Comparison of ENCODE assay signal across 20 cellular contexts in genomic region chr3:18135083-18135814, GRCh38.
DNase-seq lines count a peak whose midpoint lies in the region; ATAC-seq and TF ChIP-seq lines count a peak whose summit lies in the region.
"Had no signal": no experiment of that assay in that cellular context is flagged by ENCODE, and none has a peak within 500 bp of the region (broad histone marks: within the 10 kb centered on the region; RNA-seq: fewer than 3 reads in every experiment).

No MANE protein-coding gene starts in this region.

- H2AFZ ChIP-seq in HCT116 (ENCODE audit: low read depth, low read length, poor library complexity, severe bottlenecking) (no peak overlapping the region), osteoblast (ENCODE audit: low read length) (peak overlapping the region; percentile 82)

- H3K9me2 ChIP-seq in HCT116 (ENCODE audit: insufficient read depth), result no peaks in the 10 kb centered on the region

- no peaks in the 10 kb centered on the region for H3K9me3 ChIP-seq in HCT116 (ENCODE audit: control insufficient read depth in 1 of 2, insufficient read depth in 1 of 2, low read depth in 1 of 2, low read length in 2 of 2)
- H3K9me3 ChIP-seq in osteoblast (ENCODE audit: low read depth, low read length), result no peaks in the 10 kb centered on the region
- H3K9me3 ChIP-seq in prostate gland, result no peaks in the 10 kb centered on the region

- intact Hi-C loops in HCT116 (cut with micrococcal nuclease), result no loop called here
- intact Hi-C loops in prostate gland (cut with DNase I), result no loop called here

- H3K4me1 ChIP-seq in HCT116 (ENCODE audit: control insufficient read depth in 1 of 2, insufficient read depth in 2 of 2, low read length in 2 of 2) (peaks cover 0 to 21% of the 10 kb centered on the region in 2 experiments; a peak in 2 of 4 replicates), osteoblast (ENCODE audit: insufficient read depth, low read length) (peaks cover 30% of the 10 kb centered on the region), prostate gland (replicated peaks) (no peaks in the 10 kb centered on the region)

- H3K4me3 ChIP-seq in HCT116 (replicated peaks in 1 of 2; ENCODE audit: low read depth in 1 of 2, low read length in 2 of 2), result no peak overlapping the region
- H3K4me3 ChIP-seq in astrocyte of the spinal cord (ENCODE audit: low read depth, low read length), result no peak overlapping the region
- no peak overlapping the region for H3K4me3 ChIP-seq in fibroblast of mammary gland (ENCODE audit: control insufficient read depth, low read depth, low read length)
- H3K4me3 ChIP-seq in osteoblast (ENCODE audit: insufficient read depth, low read length), result peak overlapping the region; percentile 27
- no peak overlapping the region for H3K4me3 ChIP-seq in prostate gland

- no peak overlapping the region for H3K9ac ChIP-seq in HCT116 (ENCODE audit: low read length)

- POLR2A ChIA-PET in HCT116 (lab: Charles Lee), result interaction anchor here (0.6 kb wide), 1 partner anchor 866 kb away, joined by 3 read pairs; no protein-coding TSS in a partner anchor

- RAD21 ChIA-PET in HCT116 (lab: Charles Lee; ENCODE audit: low non-redundant PET in 1 of 2, low total read pairs in 2 of 2, uncharacterized antibody in 2 of 2, unreplicated experiment in 2 of 2), result no interaction called here

- TF ChIP-seq CTCF in HCT116 (IDR thresholded peaks at IDR 0.05 in 2 of 3, conservative IDR thresholded peaks at IDR 0.05 in 1 of 3; ENCODE audit: borderline replicate concordance in 1 of 3, insufficient read depth in 1 of 3, low read depth in 2 of 3, low read length in 2 of 3), result no peak
- TF ChIP-seq CTCF in astrocyte of the spinal cord (IDR thresholded peaks at IDR 0.05; ENCODE audit: low read depth, low read length), result no peak
- TF ChIP-seq CTCF in fibroblast of mammary gland (conservative IDR thresholded peaks at IDR 0.05; ENCODE audit: control insufficient read depth, insufficient read depth, low read depth, low read length), result no peak
- no peak for TF ChIP-seq CTCF in osteoblast (IDR thresholded peaks at IDR 0.05; ENCODE audit: extremely low read depth, low read depth, low read length)
- no peak for TF ChIP-seq CTCF in prostate gland (IDR thresholded peaks at IDR 0.05)

- WGBS in prostate gland, result 74% methylated on average over 7 of the region's 7 CpGs

- H3K79me2 ChIP-seq in HCT116 (ENCODE audit: insufficient read depth, low read length) (no peaks in the 10 kb centered on the region), osteoblast (ENCODE audit: insufficient read depth, low read length) (no peaks in the 10 kb centered on the region)

- in situ Hi-C loops in astrocyte of the spinal cord (cut with HindIII; ENCODE audit: low sequenced_read_pairs), result no loop called here

- no TSS peak for BruUV-seq in HCT116 (replicated peaks; lab: Mats Ljungman, UMichigan)

- TF ChIP-seq RAD21 in HCT116 (IDR thresholded peaks at IDR 0.05; ENCODE audit: low read depth), result no peak

- H3K36me3 ChIP-seq in HCT116 (ENCODE audit: control insufficient read depth in 1 of 2, insufficient read depth in 2 of 2, low read length in 2 of 2) (no peaks in the 10 kb centered on the region), osteoblast (ENCODE audit: insufficient read depth, low read length) (no peaks in the 10 kb centered on the region), prostate gland (no peaks in the 10 kb centered on the region)

- H3K27ac ChIP-seq in HCT116 (ENCODE audit: low read depth, low read length) (no peak overlapping the region), osteoblast (ENCODE audit: low read depth, low read length) (peak overlapping the region; percentile 92), prostate gland (no peak overlapping the region)
- H3K27ac ChIP-seq: C4-2B had no signal

- TF ChIP-seq POLR2A in HCT116 (IDR thresholded peaks at IDR 0.05; ENCODE audit: borderline replicate concordance, extremely low read depth, insufficient read depth, insufficient read length) (no peak), prostate gland (IDR thresholded peaks at IDR 0.05) (no peak)

- H3K27me3 ChIP-seq in HCT116 (ENCODE audit: insufficient read depth, low read length) (no peaks in the 10 kb centered on the region), osteoblast (ENCODE audit: insufficient read depth, low read length) (no peaks in the 10 kb centered on the region), prostate gland (replicated peaks; ENCODE audit: insufficient read depth) (no peaks in the 10 kb centered on the region)

- CTCF ChIA-PET in HCT116 (lab: Charles Lee), result no interaction called here

- ATAC-seq in HCT116 (no peak), GM19397 (IDR thresholded peaks at IDR 0.05; ENCODE audit: unreplicated experiment) (no peak), GM21717 (IDR thresholded peaks at IDR 0.05; ENCODE audit: unreplicated experiment) (no peak)
- ATAC-seq: natural killer cell had no signal

- no peaks in the 10 kb centered on the region for H4K20me1 ChIP-seq in HCT116 (ENCODE audit: insufficient read depth)
- no peaks in the 10 kb centered on the region for H4K20me1 ChIP-seq in osteoblast (ENCODE audit: insufficient read depth, low read length)

- DNase-seq in HCT116 (ENCODE audit: low read depth, low spot score), result no peak
- DNase-seq in astrocyte of the spinal cord (ENCODE audit: low read depth, low spot score), result peak; percentile 13
- DNase-seq in fibroblast of mammary gland (ENCODE audit: low read depth), result peak; percentile 57
- DNase-seq in osteoblast (ENCODE audit: insufficient read length, low spot score, missing footprints), result no peak
- DNase-seq in prostate gland (ENCODE audit: low spot score), result no peak
- no peak for DNase-seq in GM19238 (ENCODE audit: insufficient read length, low spot score)
- DNase-seq: activated CD4-positive, alpha-beta T cell treated with anti-CD3 and anti-CD28 coated beads, Interleukin-2, amount 50 U/mL, for 1 hour; activated CD8-positive, alpha-beta memory T cell treated with anti-CD3 and anti-CD28 coated beads, Interleukin-2, amount 50 U/mL, for 4 hours; activated effector memory CD4-positive, alpha-beta T cell treated with anti-CD3 and anti-CD28 coated beads, Interleukin-2, amount 50 U/mL, for 16 hours; central memory CD4-positive, alpha-beta T cell; effector CD4-positive, alpha-beta T cell; hypothalamus; islet precursor cell; natural killer cell; NCI-H1105; NCI-H524 treated with DMSO at 0.1 percent for 48 hours; Right ventricle myocardium superior had no signal

- peak overlapping the region; percentile 28; the same call in 1 of the 2 replicates for H3K4me2 ChIP-seq in HCT116 (ENCODE audit: low read length)
- peak overlapping the region; percentile 75 for H3K4me2 ChIP-seq in osteoblast (ENCODE audit: insufficient read depth, low read length)

TF ChIP-seq in HCT116, 20 proteins besides CTCF, POLR2A, EP300 and RAD21:
- TF ChIP-seq SIN3A (IDR thresholded peaks at IDR 0.05; ENCODE audit: low read depth), result no peak
- TF ChIP-seq ZNF274 (IDR thresholded peaks at IDR 0.05; ENCODE audit: low read depth, low read length), result no peak
- TF ChIP-seq ELF1 (IDR thresholded peaks at IDR 0.05; ENCODE audit: borderline replicate concordance, low read depth), result no peak
- no peak for TF ChIP-seq EGR1 (IDR thresholded peaks at IDR 0.05; ENCODE audit: low read depth)
- no peak for TF ChIP-seq MAX (IDR thresholded peaks at IDR 0.05)
- TF ChIP-seq YY1 (IDR thresholded peaks at IDR 0.05; ENCODE audit: extremely low read depth, insufficient replicate concordance, low read depth, low read length), result no peak
- no peak for TF ChIP-seq ATF3 (IDR thresholded peaks at IDR 0.05)
- no peak for TF ChIP-seq CBX3 (IDR thresholded peaks at IDR 0.05; ENCODE audit: low read depth)

Comparison
In these comparisons a context has a peak if more than half of its experiments do, and no peak if none do; other contexts are left out.
1. DNase-seq: peak in astrocyte of the spinal cord (single experiment) and fibroblast of mammary gland (single experiment); none in HCT116 (single experiment), osteoblast (single experiment), prostate gland (single experiment) and GM19238 (single experiment).